Comparison of ENCODE assay signal across 8 cellular contexts in genomic region chr9:22447607-22448305, GRCh38. TPM values are rescaled to one million over a fixed set of nuclear protein-coding genes. Genes with fewer than 3 reads are reported as not detected.
DNase-seq lines count a peak whose midpoint lies in the region; ATAC-seq and TF ChIP-seq lines count a peak whose summit lies in the region.

No MANE protein-coding gene starts in this region.

- H3K4me1 ChIP-seq in breast epithelium (no peaks in the 10 kb centered on the region), thoracic aorta (ENCODE audit: control insufficient read depth in 1 of 2, low read depth in 2 of 2) (peaks cover 0 to 7% of the 10 kb centered on the region in 2 donors)

- TF ChIP-seq POLR2A in breast epithelium (IDR thresholded peaks at IDR 0.05) (no peak), lower leg skin (IDR thresholded peaks at IDR 0.05) (no peak)

- H3K9me3 ChIP-seq in breast epithelium: no peaks in the 10 kb centered on the region
- no peaks in the 10 kb centered on the region for H3K9me3 ChIP-seq in thoracic aorta

- H3K4me3 ChIP-seq in breast epithelium: peak overlapping the region; percentile 57 to 70 (median 63)
- peak overlapping the region; percentile 29 for H3K4me3 ChIP-seq in lower leg skin (ENCODE audit: low read depth, poor library complexity, severe bottlenecking)
- peak overlapping the region; percentile 88 for H3K4me3 ChIP-seq in thoracic aorta

- H3K27ac ChIP-seq in breast epithelium (peak overlapping the region; percentile 63 to 68), thoracic aorta (peak overlapping the region; percentile 74 to 80)

- TF ChIP-seq CTCF in breast epithelium (IDR thresholded peaks at IDR 0.05): no peak
- TF ChIP-seq CTCF in lower leg skin (IDR thresholded peaks at IDR 0.05): no peak
- no peak for TF ChIP-seq CTCF in thoracic aorta (IDR thresholded peaks at IDR 0.05)

- DNase-seq in NCI-H1694 treated with DMSO at 0.1 percent for 48 hours (lab: John Stamatoyannopoulos, UW) (peak; percentile 35), NCI-H1694 (lab: John Stamatoyannopoulos, UW) (no peak), breast epithelium (ENCODE audit: low spot score in 2 of 2) (no peak), lower leg skin (ENCODE audit: low spot score in 2 of 2) (no peak), thoracic aorta (ENCODE audit: low spot score) (no peak)

- intact Hi-C loops in breast epithelium (cut with DNase I; ENCODE audit: low total_unique reads): no loop called here
- intact Hi-C loops in lower leg skin (cut with DNase I; ENCODE audit: low total_unique reads): loop anchor here (10.0 kb wide), 1 partner anchor 633 kb away; no protein-coding TSS in a partner anchor

- H3K27me3 ChIP-seq in breast epithelium (no peaks in the 10 kb centered on the region), thoracic aorta (replicated peaks; ENCODE audit: insufficient read depth) (no peaks in the 10 kb centered on the region)

- no peak for ATAC-seq in thoracic aorta (ENCODE audit: insufficient number of reproducible peaks, low FRiP score, low read depth)
- ATAC-seq in GM21447 (IDR thresholded peaks at IDR 0.05; ENCODE audit: unreplicated experiment): no peak
- no peak for ATAC-seq in HG03175 (IDR thresholded peaks at IDR 0.05; ENCODE audit: unreplicated experiment)
- ATAC-seq in GM21381 (IDR thresholded peaks at IDR 0.05; ENCODE audit: unreplicated experiment): no peak

- H3K36me3 ChIP-seq in breast epithelium (no peaks in the 10 kb centered on the region), thoracic aorta (no peaks in the 10 kb centered on the region)

- 25 to 38% methylated on average over 12 to 16 of the region's 17 CpGs for WGBS in lower leg skin, 2 donors

RNA-seq across cellular contexts. Expression of gene DMRTA1, which starts 1.1 kb away (rescaled TPM):
- total RNA-seq in breast epithelium (10 to 100 TPM in 1 of 3 donors, 1 to 10 TPM in 1, under 1 TPM in 1; 0.66 to 12.2 (median 1.6) TPM), lower leg skin (1 to 10 TPM in 1 of 4 donors, under 1 TPM in 3; 0.07 to 1.4 (median 0.62) TPM), thoracic aorta (under 1 TPM in 1 of 2 donors, not detected in 1; 0.41 TPM)

Comparison
In these comparisons a context has a peak if more than half of its experiments do, and no peak if none do; other contexts are left out.
1. H3K4me3 ChIP-seq: peak in every context shown above with its lines; median percentile 88 in thoracic aorta; 63 in breast epithelium; 29 in lower leg skin.